Comparison of ENCODE assay signal across 8 cellular contexts in genomic region chr3:6452974-6453373, GRCh38.
"Had no signal": no experiment of that assay in that cellular context is flagged by ENCODE, and none has a peak within 500 bp of the region (broad histone marks: within the 10 kb centered on the region; RNA-seq: fewer than 3 reads in every experiment).

No MANE protein-coding gene starts in this region.

- DNase-seq: H9, HCEC 1CT, Kasumi-1, KG1 had no signal

- ATAC-seq: GM23338 had no signal

- H2AFZ ChIP-seq: GM23338 had no signal

- H3K4me3 ChIP-seq: GM23338 had no signal

- H3K27ac ChIP-seq: HL-60 had no signal

- H3K4me2 ChIP-seq: GM23338 had no signal

- FAIRE-seq: H1, H54 had no signal
